11 cellular contexts compared by ENCODE assay signal in the genomic region with DNA sequence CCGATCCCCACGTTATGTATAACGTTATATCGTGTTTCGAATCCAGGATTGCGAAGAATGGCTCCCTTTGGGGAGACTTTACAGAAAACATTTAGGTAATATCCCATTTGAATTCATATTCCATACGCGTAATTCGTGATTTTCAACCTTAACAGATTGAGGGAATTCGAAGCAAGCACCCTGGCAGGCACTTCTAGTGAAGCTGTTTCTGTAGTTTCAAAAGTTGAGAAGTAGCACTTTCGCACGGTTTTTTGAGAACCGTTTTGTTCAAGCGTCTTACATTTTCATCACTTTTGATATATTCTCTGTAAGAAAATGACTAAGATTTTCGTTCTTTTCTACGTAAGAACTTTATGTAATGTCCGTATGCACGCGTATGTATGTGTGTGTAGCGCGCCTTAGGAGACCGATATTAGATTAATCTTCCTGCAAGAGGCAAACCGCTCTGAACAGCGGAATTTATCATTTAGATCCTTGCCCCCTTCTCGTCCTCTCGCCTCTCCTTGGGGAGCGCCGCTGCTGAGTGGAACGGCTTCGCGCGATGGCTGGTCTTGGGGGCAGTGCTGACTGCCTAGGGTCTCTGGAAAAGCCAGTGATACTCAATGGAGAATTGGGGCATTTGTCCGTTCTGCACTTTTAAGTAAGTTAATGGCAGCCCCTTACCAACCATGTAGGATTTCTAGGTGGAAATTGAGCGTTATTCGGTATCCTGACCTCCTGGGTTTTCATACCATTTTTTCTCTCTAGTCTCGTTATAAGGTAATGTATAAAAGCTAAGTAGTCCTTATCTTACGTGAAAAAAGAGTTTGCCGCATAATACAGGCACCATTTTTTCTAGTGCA. TPM values are rescaled to one million over a fixed set of nuclear protein-coding genes. Genes with fewer than 3 reads are reported as not detected.
DNase-seq lines count a peak whose midpoint lies in the region; ATAC-seq and TF ChIP-seq lines count a peak whose summit lies in the region.
"Had no signal": no experiment of that assay in that cellular context is flagged by ENCODE, and none has a peak within 500 bp of the region (broad histone marks: within the 10 kb centered on the region; RNA-seq: fewer than 3 reads in every experiment).

No MANE protein-coding gene starts in this region.

- H3K27me3 ChIP-seq in Loucy (ENCODE audit: insufficient read depth, low read length, poor library complexity, severe bottlenecking) = no peaks in the 10 kb centered on the region
- H3K27me3 ChIP-seq in fibroblast of lung (ENCODE audit: control insufficient read depth, insufficient read depth, low read length) = no peaks in the 10 kb centered on the region

- intact Hi-C loops in Calu3 (cut with micrococcal nuclease; ENCODE audit: unreplicated experiment) = no loop called here

- no peaks in the 10 kb centered on the region for H3K9me2 ChIP-seq in Loucy (replicated peaks; ENCODE audit: low read depth, low read length)

- no peaks in the 10 kb centered on the region for H3K9me3 ChIP-seq in Loucy (ENCODE audit: insufficient read depth, low read depth, low read length)
- H3K9me3 ChIP-seq in fibroblast of lung (ENCODE audit: control insufficient read depth, insufficient read depth, low read depth, low read length) = no peaks in the 10 kb centered on the region

- peak overlapping the region; percentile 62 for H3K4me3 Mint-ChIP-seq in Calu3 (ENCODE audit: low read depth, unreplicated experiment)
- H3K4me3 Mint-ChIP-seq in osteocyte (ENCODE audit: unreplicated experiment) = peak overlapping the region; percentile 96
- H3K4me3 Mint-ChIP-seq in T-helper 2 cell treated with Interferon-gamma antibody and Interleukin-4, amounts not matched to agents 5 μg/mL and 100 μg/mL, for 36 hours = no peak overlapping the region

- H3K27me3 Mint-ChIP-seq in Calu3 (ENCODE audit: unreplicated experiment) (no peaks in the 10 kb centered on the region), osteocyte (ENCODE audit: unreplicated experiment) (peaks cover 45% of the 10 kb centered on the region)
- peaks cover 69% of the 10 kb centered on the region for H3K27me3 Mint-ChIP-seq in T-helper 2 cell treated with Interferon-gamma antibody and Interleukin-4, amounts not matched to agents 5 μg/mL and 100 μg/mL, for 36 hours (ENCODE audit: low read depth)

- no peaks in the 10 kb centered on the region for H3K4me1 Mint-ChIP-seq in Calu3 (ENCODE audit: low read depth, unreplicated experiment)
- H3K4me1 Mint-ChIP-seq in osteocyte (ENCODE audit: unreplicated experiment) = peaks cover 34% of the 10 kb centered on the region
- H3K4me1 Mint-ChIP-seq in T-helper 2 cell treated with Interferon-gamma antibody and Interleukin-4, amounts not matched to agents 5 μg/mL and 100 μg/mL, for 36 hours (ENCODE audit: low read depth) = peaks cover 18% of the 10 kb centered on the region

- no peaks in the 10 kb centered on the region for H3K36me3 ChIP-seq in Loucy (ENCODE audit: insufficient read depth, low read length)
- no peaks in the 10 kb centered on the region for H3K36me3 ChIP-seq in fibroblast of lung (ENCODE audit: control insufficient read depth, insufficient read depth, low read length)

- no peak for ATAC-seq in GM18519 (IDR thresholded peaks at IDR 0.05; ENCODE audit: low FRiP score, unreplicated experiment)

- TF ChIP-seq CTCF in Calu3 (IDR thresholded peaks at IDR 0.05; ENCODE audit: unreplicated experiment) = no peak
- no peak for TF ChIP-seq CTCF in Loucy (conservative IDR thresholded peaks at IDR 0.05; ENCODE audit: low read length)
- TF ChIP-seq CTCF in fibroblast of lung (conservative IDR thresholded peaks at IDR 0.05 in 1 of 2, IDR thresholded peaks at IDR 0.05 in 1 of 2; ENCODE audit: low read depth in 1 of 2, low read length in 2 of 2) = no peak
- no peak for TF ChIP-seq CTCF in osteocyte (IDR thresholded peaks at IDR 0.05)

- H3F3A ChIP-seq in Loucy (ENCODE audit: low read depth) = no peaks in the 10 kb centered on the region

- no TSS peak for BruUV-seq in Calu3 (replicated peaks; lab: Mats Ljungman, UMichigan)

- DNase-seq in Calu3 (no peak), fibroblast of lung (ENCODE audit: low read depth in 2 of 2) (peak in 1 of 2 donors; percentile 33), osteocyte (ENCODE audit: extremely low spot score, unreplicated experiment) (no peak), T1000 (lab: John Stamatoyannopoulos, UW) (no peak), DMS53 (lab: John Stamatoyannopoulos, UW) (no peak)
- no peak for DNase-seq in T-helper 2 cell treated with Interferon-gamma antibody and Interleukin-4, amounts not matched to agents 5 μg/mL and 100 μg/mL, for 36 hours (ENCODE audit: low spot score)
- DNase-seq: activated gamma-delta T cell treated with Interleukin-2 at 50 U/mL for 16 hours, COR-L47, NCI-H2171 treated with DMSO at 0.1 percent for 48 hours had no signal

- H4K20me1 ChIP-seq in Loucy (ENCODE audit: insufficient read depth, low read length, poor library complexity, severe bottlenecking) (no peaks in the 10 kb centered on the region), fibroblast of lung (ENCODE audit: control insufficient read depth, extremely low read depth, insufficient read depth, low read length) (no peaks in the 10 kb centered on the region)

- H3K4me3 ChIP-seq in Loucy (ENCODE audit: low read length, poor library complexity, severe bottlenecking) (no peak overlapping the region), fibroblast of lung (replicated peaks in 1 of 4; ENCODE audit: control extremely low read depth in 1 of 4, insufficient read depth in 1 of 4, low read depth in 3 of 4, low read length in 4 of 4) (peak overlapping the region in 2 of 4 experiments; percentile 37 to 49)

- H3K27ac Mint-ChIP-seq in Calu3 (ENCODE audit: unreplicated experiment) (no peak overlapping the region), osteocyte (ENCODE audit: unreplicated experiment) (peak overlapping the region; percentile 86)
- no peak overlapping the region for H3K27ac Mint-ChIP-seq in T-helper 2 cell treated with Interferon-gamma antibody and Interleukin-4, amounts not matched to agents 5 μg/mL and 100 μg/mL, for 36 hours

- CTCF ChIA-PET in Calu3 (lab: Charles Lee) = no interaction called here

- H3K36me3 Mint-ChIP-seq in Calu3 (ENCODE audit: insufficient read depth, unreplicated experiment) (no peaks in the 10 kb centered on the region), osteocyte (ENCODE audit: unreplicated experiment) (peaks cover 10% of the 10 kb centered on the region)
- peaks cover 2% of the 10 kb centered on the region for H3K36me3 Mint-ChIP-seq in T-helper 2 cell treated with Interferon-gamma antibody and Interleukin-4, amounts not matched to agents 5 μg/mL and 100 μg/mL, for 36 hours (ENCODE audit: low read depth)

- H3K4me1 ChIP-seq in Loucy (ENCODE audit: insufficient read depth, low read length, poor library complexity, severe bottlenecking) = peaks cover 16% of the 10 kb centered on the region
- H3K4me1 ChIP-seq in fibroblast of lung (ENCODE audit: control insufficient read depth, extremely low read depth, insufficient read depth, low read length) = no peaks in the 10 kb centered on the region

- H3K79me2 ChIP-seq in Loucy (ENCODE audit: insufficient read depth, low read length) (no peaks in the 10 kb centered on the region), fibroblast of lung (ENCODE audit: control insufficient read depth, insufficient read depth, low read length) (peaks cover 2% of the 10 kb centered on the region)

- H3K9me3 Mint-ChIP-seq in Calu3 (ENCODE audit: low read depth, unreplicated experiment) (no peaks in the 10 kb centered on the region), osteocyte (ENCODE audit: unreplicated experiment) (no peaks in the 10 kb centered on the region)
- peaks cover 3% of the 10 kb centered on the region for H3K9me3 Mint-ChIP-seq in T-helper 2 cell treated with Interferon-gamma antibody and Interleukin-4, amounts not matched to agents 5 μg/mL and 100 μg/mL, for 36 hours

- peak overlapping the region; percentile 41 for H3K4me2 ChIP-seq in Loucy (ENCODE audit: low read depth, low read length, poor library complexity, severe bottlenecking)
- H3K4me2 ChIP-seq in fibroblast of lung (ENCODE audit: extremely low read depth, insufficient read depth, low read length) = no peak overlapping the region

- H3K27ac ChIP-seq in fibroblast of lung (ENCODE audit: insufficient read depth, low read length) = no peak overlapping the region

- H2AFZ ChIP-seq in Loucy (ENCODE audit: low read length) (no peak overlapping the region), fibroblast of lung (ENCODE audit: low read length) (peak overlapping the region; percentile 77)

- H3K9ac ChIP-seq in Loucy (ENCODE audit: low read depth, low read length, poor library complexity, severe bottlenecking) = no peak overlapping the region
- no peak overlapping the region for H3K9ac ChIP-seq in fibroblast of lung (ENCODE audit: insufficient read depth, low read length)

RNA-seq across cellular contexts. Expression of gene MAB21L1, which starts 4.8 kb away (rescaled TPM):
- not detected in 2 replicates for total RNA-seq in Calu3 (2022)
- total RNA-seq in fibroblast of lung = 0.77 and 2.0 TPM in 2 replicates
- 1.6 and 2.7 TPM in 2 replicates for polyA plus RNA-seq in fibroblast of lung
- polyA plus RNA-seq in fibroblast of lung (2012) = 1.2 and 2.1 TPM in 2 replicates
- polyA minus RNA-seq in fibroblast of lung (ENCODE audit: low replicate concordance) = 0.19 and 0.63 TPM in 2 replicates
- total RNA-seq in osteocyte = 9.0 TPM in 2 replicates
